In genomic region chr20:59405819-59406218, GRCh38 we compare ENCODE assay signal across 25 cellular contexts.
"Had no signal": no experiment of that assay in that cellular context is flagged by ENCODE, and none has a peak within 500 bp of the region (broad histone marks: within the 10 kb centered on the region; RNA-seq: fewer than 3 reads in every experiment).

No MANE protein-coding gene starts in this region.

- H3K9me3 Mint-ChIP-seq: mesothelial cell of epicardium; naive B cell; natural killer cell; stimulated activated effector memory CD8-positive, alpha-beta T cell treated with anti-CD3 and anti-CD28 coated beads, Interleukin-12 subunit alpha, Interleukin-12 subunit beta, amount 100 ng/mL, for 72 hours; stimulated activated naive CD8-positive, alpha-beta T cell treated with anti-CD3 and anti-CD28 coated beads, Interleukin-15, Interleukin-2, amounts not matched to agents 100 ng/mL and 50 ng/mL, for 24 hours had no signal

- ATAC-seq: left lobe of liver; natural killer cell; pancreas; right lobe of liver; stimulated activated effector memory CD8-positive, alpha-beta T cell treated with anti-CD3 and anti-CD28 coated beads, Interleukin-12 subunit alpha, Interleukin-12 subunit beta, amount 100 ng/mL, for 72 hours; upper lobe of right lung had no signal

- H3K4me3 ChIP-seq: lung, pancreas, prostate gland, right lobe of liver, skin epidermis, suprapubic skin, thoracic aorta, tibial artery, upper lobe of right lung had no signal

- H3K27ac Mint-ChIP-seq: mesothelial cell of epicardium; naive B cell; natural killer cell; stimulated activated effector memory CD8-positive, alpha-beta T cell treated with anti-CD3 and anti-CD28 coated beads, Interleukin-12 subunit alpha, Interleukin-12 subunit beta, amount 100 ng/mL, for 72 hours; stimulated activated naive CD8-positive, alpha-beta T cell treated with anti-CD3 and anti-CD28 coated beads, Interleukin-15, Interleukin-2, amounts not matched to agents 100 ng/mL and 50 ng/mL, for 24 hours had no signal

- H3K4me1 Mint-ChIP-seq: stimulated activated effector memory CD8-positive, alpha-beta T cell treated with anti-CD3 and anti-CD28 coated beads, Interleukin-12 subunit alpha, Interleukin-12 subunit beta, amount 100 ng/mL, for 72 hours had no signal

- H3K36me3 ChIP-seq: pancreas, prostate gland, right lobe of liver, suprapubic skin, thoracic aorta, tibial artery, upper lobe of right lung had no signal

- H3K4me1 ChIP-seq: prostate gland had no signal

- DNase-seq: head of caudate nucleus; hippocampal formation; kidney glomerular epithelial cell; left cardiac atrium; mesendoderm; naive B cell; natural killer cell; nucleus accumbens; pancreas; posterior cingulate gyrus; right lobe of liver; stimulated activated CD4-positive, alpha-beta T cell treated with anti-CD3 and anti-CD28 coated beads, Interleukin-4, amount 100 ng/mL, for 24 hours; stimulated activated naive CD4-positive, alpha-beta T cell; tibial artery; trophoblast cell; upper lobe of right lung had no signal

- H3K4me3 Mint-ChIP-seq: mesothelial cell of epicardium; natural killer cell; stimulated activated effector memory CD8-positive, alpha-beta T cell treated with anti-CD3 and anti-CD28 coated beads, Interleukin-12 subunit alpha, Interleukin-12 subunit beta, amount 100 ng/mL, for 72 hours; stimulated activated naive CD8-positive, alpha-beta T cell treated with anti-CD3 and anti-CD28 coated beads, Interleukin-15, Interleukin-2, amounts not matched to agents 100 ng/mL and 50 ng/mL, for 24 hours had no signal

- H3K9me3 ChIP-seq: pancreas, prostate gland, right lobe of liver, suprapubic skin, thoracic aorta, tibial artery, upper lobe of right lung had no signal

- H3K27ac ChIP-seq: pancreas, prostate gland, right lobe of liver, skin epidermis, suprapubic skin, thoracic aorta, tibial artery, upper lobe of right lung had no signal

- H3K36me3 Mint-ChIP-seq: mesothelial cell of epicardium; naive B cell; natural killer cell; stimulated activated effector memory CD8-positive, alpha-beta T cell treated with anti-CD3 and anti-CD28 coated beads, Interleukin-12 subunit alpha, Interleukin-12 subunit beta, amount 100 ng/mL, for 72 hours had no signal
